Comparison of ENCODE assay signal across 1 cellular context in the genomic region with DNA sequence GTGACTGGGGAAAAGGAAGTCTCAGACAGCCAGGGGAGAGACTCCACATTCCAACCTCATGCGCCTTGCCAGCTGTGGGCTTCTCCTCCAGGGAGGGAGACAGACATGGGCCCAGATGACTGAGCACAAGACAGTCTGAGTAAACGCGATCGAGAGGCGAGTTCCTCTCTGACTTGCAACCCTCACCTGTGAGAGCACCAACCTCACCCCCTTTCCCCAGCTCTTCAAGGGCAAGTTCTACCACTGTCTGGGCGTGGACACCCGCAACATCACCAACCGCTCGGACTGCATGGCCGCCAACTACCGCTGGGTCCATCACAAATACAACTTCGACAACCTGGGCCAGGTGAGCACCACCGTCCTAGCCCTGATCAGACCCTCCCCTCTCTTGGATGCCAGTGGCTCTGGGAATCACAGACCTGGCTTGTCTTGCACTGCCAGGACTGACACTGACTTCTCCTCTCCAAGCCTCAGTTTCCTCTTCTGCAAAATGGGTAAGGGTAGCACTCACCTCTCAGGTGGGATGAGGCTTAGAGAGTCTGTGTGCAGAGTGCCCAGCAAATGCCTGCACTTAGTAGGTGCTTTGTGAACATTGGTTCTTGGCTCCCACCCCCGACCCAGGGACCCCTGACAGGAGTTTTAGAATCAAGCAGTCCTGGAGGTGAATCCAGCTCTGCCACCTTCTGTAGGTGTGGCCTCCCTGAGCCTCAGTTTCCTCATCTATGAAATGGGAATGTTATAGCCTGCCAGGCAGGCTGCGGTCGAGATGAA.
TF ChIP-seq lines count a peak whose summit lies in the region.

No MANE protein-coding gene starts in this region.

TF ChIP-seq in K562, 482 proteins besides CTCF, POLR2A, EP300 and RAD21 (continued from another document):
- TF ChIP-seq ZNF318 (IDR thresholded peaks at IDR 0.05; ENCODE audit: borderline replicate concordance in 1 of 2, low read depth in 1 of 2) (no peak), BRF1 (IDR thresholded peaks at IDR 0.05; ENCODE audit: borderline replicate concordance, extremely low read depth, insufficient read length) (no peak), CHD4 (IDR thresholded peaks at IDR 0.05; ENCODE audit: insufficient read depth, insufficient replicate concordance, low read depth, low read length, poor library complexity, severe bottlenecking) (no peak), CBX1 (IDR thresholded peaks at IDR 0.05; ENCODE audit: low read depth) (no peak), ZNF668 (CRISPR knock-in tag; IDR thresholded peaks at IDR 0.05) (no peak), ZKSCAN8 (CRISPR knock-in tag; IDR thresholded peaks at IDR 0.05) (no peak), ADNP (tag; IDR thresholded peaks at IDR 0.05) (peak; percentile 66; the same call in 1 of the 2 replicates), NCOR1 (IDR thresholded peaks at IDR 0.05) (no peak), ZC3H8 (IDR thresholded peaks at IDR 0.05) (no peak), MAFF (IDR thresholded peaks at IDR 0.05; ENCODE audit: low read length) (no peak), KDM1A (IDR thresholded peaks at IDR 0.05) (0 out of 4 replicates have a peak, but pooled peaks of 1 of the 2 experiments have one; percentile 28), PTTG1 (tag; IDR thresholded peaks at IDR 0.05; ENCODE audit: low read depth) (no peak), ZNF407 (IDR thresholded peaks at IDR 0.05; ENCODE audit: low read depth) (no peak), TCF7L2 (IDR thresholded peaks at IDR 0.05; ENCODE audit: low read depth, low read length) (no peak), MLLT1 (IDR thresholded peaks at IDR 0.05) (no peak), STAT5B (CRISPR knock-in tag; IDR thresholded peaks at IDR 0.05) (no peak), YBX1 (IDR thresholded peaks at IDR 0.05) (no peak)
- TF ChIP-seq, protein P1, sequence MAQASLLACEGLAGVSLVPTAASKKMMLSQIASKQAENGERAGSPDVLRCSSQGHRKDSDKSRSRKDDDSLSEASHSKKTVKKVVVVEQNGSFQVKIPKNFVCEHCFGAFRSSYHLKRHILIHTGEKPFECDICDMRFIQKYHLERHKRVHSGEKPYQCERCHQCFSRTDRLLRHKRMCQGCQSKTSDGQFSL (CRISPR knock-in tag; IDR thresholded peaks at IDR 0.05) = no peak
- TF ChIP-seq, protein P1 (tag; IDR thresholded peaks at IDR 0.05) = no peak
- TF ChIP-seq, protein P2, sequence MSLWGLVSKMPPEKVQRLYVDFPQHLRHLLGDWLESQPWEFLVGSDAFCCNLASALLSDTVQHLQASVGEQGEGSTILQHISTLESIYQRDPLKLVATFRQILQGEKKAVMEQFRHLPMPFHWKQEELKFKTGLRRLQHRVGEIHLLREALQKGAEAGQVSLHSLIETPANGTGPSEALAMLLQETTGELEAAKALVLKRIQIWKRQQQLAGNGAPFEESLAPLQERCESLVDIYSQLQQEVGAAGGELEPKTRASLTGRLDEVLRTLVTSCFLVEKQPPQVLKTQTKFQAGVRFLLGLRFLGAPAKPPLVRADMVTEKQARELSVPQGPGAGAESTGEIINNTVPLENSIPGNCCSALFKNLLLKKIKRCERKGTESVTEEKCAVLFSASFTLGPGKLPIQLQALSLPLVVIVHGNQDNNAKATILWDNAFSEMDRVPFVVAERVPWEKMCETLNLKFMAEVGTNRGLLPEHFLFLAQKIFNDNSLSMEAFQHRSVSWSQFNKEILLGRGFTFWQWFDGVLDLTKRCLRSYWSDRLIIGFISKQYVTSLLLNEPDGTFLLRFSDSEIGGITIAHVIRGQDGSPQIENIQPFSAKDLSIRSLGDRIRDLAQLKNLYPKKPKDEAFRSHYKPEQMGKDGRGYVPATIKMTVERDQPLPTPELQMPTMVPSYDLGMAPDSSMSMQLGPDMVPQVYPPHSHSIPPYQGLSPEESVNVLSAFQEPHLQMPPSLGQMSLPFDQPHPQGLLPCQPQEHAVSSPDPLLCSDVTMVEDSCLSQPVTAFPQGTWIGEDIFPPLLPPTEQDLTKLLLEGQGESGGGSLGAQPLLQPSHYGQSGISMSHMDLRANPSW (CRISPR knock-in tag; IDR thresholded peaks at IDR 0.05) = no peak
